In the genomic region with DNA sequence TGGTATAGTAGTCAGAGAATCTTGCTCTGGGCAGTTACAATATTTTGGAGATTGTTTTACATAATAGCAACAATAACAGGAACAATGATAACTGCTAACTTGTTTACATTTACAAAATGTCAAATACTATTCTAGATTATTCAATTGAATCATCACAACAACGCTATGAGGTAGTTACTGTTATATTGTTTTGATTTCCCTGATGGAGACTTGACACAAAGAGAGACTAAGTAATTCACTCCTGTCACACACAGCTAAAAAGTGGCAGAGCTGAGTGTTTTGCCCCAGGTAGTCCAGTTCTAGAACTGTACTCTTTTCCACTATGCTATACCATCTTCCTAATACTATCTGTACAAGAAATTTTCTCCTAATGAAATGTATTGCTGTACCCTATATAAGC, we compare ENCODE assay signal across 11 cellular contexts.
"Had no signal": no experiment of that assay in that cellular context is flagged by ENCODE, and none has a peak within 500 bp of the region (broad histone marks: within the 10 kb centered on the region; RNA-seq: fewer than 3 reads in every experiment).

No MANE protein-coding gene starts in this region.

- H3K4me3 ChIP-seq: adrenal gland, ascending aorta, body of pancreas, breast epithelium, cardiac muscle cell had no signal

- ATAC-seq: activated naive CD4-positive, alpha-beta T cell treated with anti-CD3 and anti-CD28 coated beads, Interleukin-2, amount 50 U/mL, for 72 hours; activated naive CD8-positive, alpha-beta T cell treated with anti-CD3 and anti-CD28 coated beads, Interleukin-2, amount 50 U/mL, for 24 hours; activated T-cell treated with anti-CD3 and anti-CD28 coated beads, Interleukin-2, amount 50 U/mL, for 4 hours; activated T-cell treated with anti-CD3 and anti-CD28 coated beads, Interleukin-2, amount 50 U/mL, for 72 hours; activated T-helper 17 cell treated with anti-CD3 and anti-CD28 coated beads, Interleukin-2, amount 50 U/mL, for 72 hours; body of pancreas had no signal

- H3K27ac ChIP-seq: adrenal gland, ascending aorta, body of pancreas, brain microvascular endothelial cell, breast epithelium, cardiac muscle cell had no signal

- H3K36me3 ChIP-seq: adrenal gland, ascending aorta, brain microvascular endothelial cell, breast epithelium, cardiac muscle cell had no signal

- H3K9me3 ChIP-seq: adrenal gland, ascending aorta, body of pancreas, breast epithelium had no signal

- H3K27me3 ChIP-seq: adrenal gland, ascending aorta, body of pancreas, brain microvascular endothelial cell, breast epithelium, cardiac muscle cell had no signal
